1 cellular context compared by ENCODE assay signal in the genomic region with DNA sequence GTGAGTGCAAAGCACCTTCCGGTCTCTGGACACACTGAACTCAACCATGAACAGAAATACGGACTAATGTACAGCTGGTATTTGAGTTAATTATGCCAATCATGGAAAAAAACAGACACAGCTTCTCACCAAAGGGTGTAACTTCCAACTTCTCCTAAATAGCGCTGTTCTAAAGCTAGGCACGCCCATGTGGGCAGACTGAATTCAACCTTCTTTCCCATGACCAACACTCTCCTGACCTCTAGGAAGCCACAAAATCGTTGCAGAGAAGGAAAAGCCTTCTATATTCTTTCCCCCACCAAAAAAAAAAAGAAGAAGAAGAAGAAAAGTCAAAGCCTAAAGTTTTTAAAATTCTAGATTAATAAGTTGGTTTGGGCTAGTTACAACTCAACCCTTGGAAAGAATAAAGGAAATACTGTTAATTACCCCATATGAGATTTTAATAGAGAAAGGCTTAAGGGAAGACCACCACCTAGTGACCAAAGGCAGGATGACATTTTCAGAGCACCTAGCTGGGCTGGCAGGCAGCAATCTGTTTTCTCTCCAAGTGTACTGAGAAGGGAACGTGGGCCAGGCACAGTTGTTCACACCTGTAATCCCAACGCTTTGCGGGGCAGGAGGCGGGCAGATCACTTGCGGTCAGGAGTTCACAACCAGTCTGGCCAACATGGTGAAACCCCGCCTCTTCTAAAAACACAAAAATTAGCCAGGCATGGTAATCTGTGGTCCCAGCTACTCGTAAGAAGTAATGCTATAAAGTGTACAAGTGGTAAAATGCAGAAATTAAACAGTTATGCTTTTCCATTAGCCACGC.
TF ChIP-seq lines count a peak whose summit lies in the region.

No MANE protein-coding gene starts in this region.

TF ChIP-seq in HepG2, 621 proteins besides CTCF, POLR2A, EP300 and RAD21:
- TF ChIP-seq STAG1 (CRISPR knock-in tag; IDR thresholded peaks at IDR 0.05): peak; percentile 63
